8 cellular contexts compared by ENCODE assay signal in genomic region chr6:41683460-41684310, GRCh38. TPM values are rescaled to one million over a fixed set of nuclear protein-coding genes. Genes with fewer than 3 reads are reported as not detected.
DNase-seq lines count a peak whose midpoint lies in the region; ATAC-seq, FAIRE-seq and TF ChIP-seq lines count a peak whose summit lies in the region.

No MANE protein-coding gene starts in this region.

- no peaks in the 10 kb centered on the region for H3K9me3 Mint-ChIP-seq in natural killer cell
- no peaks in the 10 kb centered on the region for H3K9me3 Mint-ChIP-seq in stimulated activated memory B cell treated with anti-CD40 and anti-IgM and Interleukin-4, amounts not matched to agents 10 μg/mL and 1 μg/mL and 100 μg/mL, for 72 hours

- TF ChIP-seq CTCF in AG09309 (IDR thresholded peaks at IDR 0.05; ENCODE audit: control insufficient read depth, insufficient read depth, low read depth, low read length, missing control alignments) (peak; percentile 95), natural killer cell (IDR thresholded peaks at IDR 0.05) (peak; percentile 93)

- H3K36me3 Mint-ChIP-seq in natural killer cell = no peaks in the 10 kb centered on the region
- peaks cover 28% of the 10 kb centered on the region for H3K36me3 Mint-ChIP-seq in stimulated activated memory B cell treated with anti-CD40 and anti-IgM and Interleukin-4, amounts not matched to agents 10 μg/mL and 1 μg/mL and 100 μg/mL, for 72 hours

- FAIRE-seq in RCC 7860 (lab: Jason Lieb, UNC) = no peak

- no peak overlapping the region for H3K4me3 ChIP-seq in AG09309 (ENCODE audit: control insufficient read depth, low read depth, low read length)

- ATAC-seq in GM19043 (IDR thresholded peaks at IDR 0.05; ENCODE audit: low read depth, unreplicated experiment) (peak; percentile 44), natural killer cell (peak; percentile 87 to 88 (median 88))
- peak; percentile 89 for ATAC-seq in stimulated activated memory B cell treated with anti-CD40 and anti-IgM and Interleukin-4, amounts not matched to agents 10 μg/mL and 1 μg/mL and 100 μg/mL, for 72 hours

- DNase-seq in AG09309 (ENCODE audit: low read depth) = no peak
- DNase-seq in HPDE6-E6E7 (ENCODE audit: extremely low spot score) = peak; percentile 67
- peak; percentile 8 for DNase-seq in RCC 7860 (ENCODE audit: low spot score)
- peak; percentile 64 to 68 for DNase-seq in activated T-helper 1 cell treated with anti-CD3 and anti-CD28 coated beads, Interleukin-2, amount 50 U/mL, for 16 hours (ENCODE audit: low read depth in 1 of 2, low spot score in 1 of 2)
- DNase-seq in fibroblast of peridontal ligament (ENCODE audit: extremely low read depth) = peak; percentile 62
- peak; percentile 79 for DNase-seq in natural killer cell

- H3K4me1 Mint-ChIP-seq in natural killer cell = peaks cover 0 to 19% of the 10 kb centered on the region in 2 donors
- peaks cover 39% of the 10 kb centered on the region for H3K4me1 Mint-ChIP-seq in stimulated activated memory B cell treated with anti-CD40 and anti-IgM and Interleukin-4, amounts not matched to agents 10 μg/mL and 1 μg/mL and 100 μg/mL, for 72 hours

- intact Hi-C loops in natural killer cell (cut with micrococcal nuclease) = loop anchor here (1.0 to 2.0 kb wide), 3 partner anchors 259 to 377 kb away; no protein-coding TSS in a partner anchor

- H3K27me3 Mint-ChIP-seq in natural killer cell (ENCODE audit: low read depth in 2 of 2) = no peaks in the 10 kb centered on the region
- H3K27me3 Mint-ChIP-seq in stimulated activated memory B cell treated with anti-CD40 and anti-IgM and Interleukin-4, amounts not matched to agents 10 μg/mL and 1 μg/mL and 100 μg/mL, for 72 hours = no peaks in the 10 kb centered on the region

- peak overlapping the region; percentile 53 to 87 for H3K27ac Mint-ChIP-seq in natural killer cell
- peak overlapping the region; percentile 85 for H3K27ac Mint-ChIP-seq in stimulated activated memory B cell treated with anti-CD40 and anti-IgM and Interleukin-4, amounts not matched to agents 10 μg/mL and 1 μg/mL and 100 μg/mL, for 72 hours

- peak overlapping the region; percentile 79 for H3K4me3 Mint-ChIP-seq in natural killer cell
- H3K4me3 Mint-ChIP-seq in stimulated activated memory B cell treated with anti-CD40 and anti-IgM and Interleukin-4, amounts not matched to agents 10 μg/mL and 1 μg/mL and 100 μg/mL, for 72 hours = peak overlapping the region; percentile 73

RNA-seq across cellular contexts. Expression of gene MDFI, which starts 45.4 kb away (rescaled TPM):
- not detected for total RNA-seq in natural killer cell

RNA-seq across cellular contexts. Expression of gene TFEB, which starts 51.7 kb away (rescaled TPM):
- total RNA-seq in natural killer cell = 10 to 100 TPM; 56.0 to 66.7 (median 66.2) TPM
